In the genomic region with DNA sequence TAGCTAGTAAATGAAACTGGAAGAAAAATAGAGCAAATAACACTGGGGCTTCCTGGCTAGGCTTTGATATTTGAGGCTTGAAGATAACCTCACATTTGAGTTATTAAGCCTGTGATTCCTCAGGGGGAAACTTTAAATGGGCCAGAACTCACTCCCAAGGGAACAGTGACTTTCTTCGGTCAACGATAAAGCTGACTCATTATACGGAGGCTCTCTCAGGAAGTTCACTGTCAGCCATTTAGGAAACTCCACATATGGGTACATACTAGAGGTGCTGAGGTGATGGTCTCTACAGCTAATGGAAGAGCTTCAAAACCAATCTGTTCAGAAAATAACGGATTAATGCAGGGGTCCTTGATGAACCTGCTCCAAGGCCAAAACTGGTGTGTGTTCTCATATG, we compare ENCODE assay signal across 24 cellular contexts.
"Had no signal": no experiment of that assay in that cellular context is flagged by ENCODE, and none has a peak within 500 bp of the region (broad histone marks: within the 10 kb centered on the region; RNA-seq: fewer than 3 reads in every experiment).

No MANE protein-coding gene starts in this region.

- H3K4me3 ChIP-seq: esophagus squamous epithelium, heart right ventricle, left lung, mucosa of descending colon, right lobe of liver, thoracic aorta, tibial nerve, upper lobe of right lung, uterus had no signal

- H3K9me3 ChIP-seq: esophagus squamous epithelium, heart right ventricle, left lung, mucosa of descending colon, right lobe of liver, thoracic aorta, tibial nerve, upper lobe of right lung, uterus had no signal

- H2AFZ ChIP-seq: parathyroid adenoma had no signal

- H3K27ac ChIP-seq: esophagus squamous epithelium, heart right ventricle, left lung, parathyroid adenoma, right lobe of liver, thoracic aorta, tibial nerve, upper lobe of right lung, uterus had no signal

- ATAC-seq: heart right ventricle; left cardiac atrium; left lung; mucosa of descending colon; natural killer cell treated with Interleukin-12 subunit alpha and Interleukin-12 subunit beta and Interleukin-15 and Interleukin-18, amount 100 ng/mL, for 72 hours; right lobe of liver; stimulated activated naive B cell treated with anti-CD40 and anti-IgM and Interleukin-4, amounts not matched to agents 10 μg/mL and 1 μg/mL and 100 μg/mL, for 72 hours; upper lobe of right lung had no signal

- DNase-seq: effector CD8-positive, alpha-beta T cell; erythroblast; esophagus squamous epithelium; foreskin melanocyte; glutamatergic neuron; heart right ventricle; hippocampal formation; left cardiac atrium; left lung; mesenchymal stem cell; mucosa of descending colon; naive B cell; right lobe of liver; small intestine; stimulated activated CD4-positive, alpha-beta T cell treated with anti-CD3 and anti-CD28 coated beads, Interleukin-15, amount 100 ng/mL, for 24 hours; stimulated activated CD4-positive, alpha-beta T cell treated with anti-CD3 and anti-CD28 coated beads, Interleukin-2, amount 100 ng/mL, for 48 hours; stimulated activated naive B cell treated with anti-CD40 and anti-IgM and Interleukin-4, amounts not matched to agents 10 μg/mL and 1 μg/mL and 100 μg/mL, for 72 hours; upper lobe of right lung; uterus had no signal

- H3K4me1 ChIP-seq: esophagus squamous epithelium, heart right ventricle, left lung, parathyroid adenoma, right lobe of liver, tibial nerve, upper lobe of right lung, uterus had no signal

- H3K36me3 ChIP-seq: esophagus squamous epithelium, heart right ventricle, left lung, right lobe of liver, thoracic aorta, tibial nerve, upper lobe of right lung, uterus had no signal

- H3K9ac ChIP-seq: parathyroid adenoma had no signal

- H3K27me3 ChIP-seq: esophagus squamous epithelium, heart right ventricle, left lung, right lobe of liver, upper lobe of right lung, uterus had no signal

- FAIRE-seq: islet of Langerhans, small intestine had no signal

- H3K79me2 ChIP-seq: parathyroid adenoma had no signal
